17 cellular contexts compared by ENCODE assay signal in the genomic region with DNA sequence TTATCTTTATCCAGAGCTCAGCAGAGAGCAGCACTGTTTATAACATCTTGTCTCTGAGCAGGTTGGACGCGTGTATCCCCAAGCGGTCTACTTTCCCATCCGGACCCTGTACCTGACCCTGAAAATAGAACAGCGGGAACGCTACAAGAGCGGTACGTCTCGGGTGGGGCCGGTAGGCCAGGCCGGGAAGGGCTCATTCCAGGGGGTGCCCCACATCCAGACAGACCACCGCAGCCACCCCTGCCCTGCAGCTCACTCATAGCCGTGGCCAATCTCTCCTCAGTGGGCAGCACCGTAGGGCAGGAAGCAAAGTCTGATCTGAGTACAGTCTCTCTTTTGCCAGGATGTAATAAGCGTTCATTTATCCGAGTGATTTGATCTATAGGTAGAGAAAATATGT.
DNase-seq lines count a peak whose midpoint lies in the region; ATAC-seq and TF ChIP-seq lines count a peak whose summit lies in the region.
"Had no signal": no experiment of that assay in that cellular context is flagged by ENCODE, and none has a peak within 500 bp of the region (broad histone marks: within the 10 kb centered on the region; RNA-seq: fewer than 3 reads in every experiment).

No MANE protein-coding gene starts in this region.

- H3K4me3 ChIP-seq in sigmoid colon: no peak overlapping the region
- H3K4me3 ChIP-seq: A549 had no signal

- peaks cover 46% of the 10 kb centered on the region for H3K36me3 Mint-ChIP-seq in activated naive CD8-positive, alpha-beta T cell treated with anti-CD3 and anti-CD28 coated beads, Interleukin-2, amount 10 ng/mL, durations not matched to agents 7 days and 5 days
- peaks cover 59% of the 10 kb centered on the region for H3K36me3 Mint-ChIP-seq in activated naive CD8-positive, alpha-beta T cell treated with anti-CD3 and anti-CD28 coated beads for 36 hours
- H3K36me3 Mint-ChIP-seq in activated T-helper 17 cell treated with anti-CD3 and anti-CD28 coated beads, Interleukin-2, amount 50 U/mL, for 72 hours (ENCODE audit: low read depth): peaks cover 97% of the 10 kb centered on the region
- H3K36me3 Mint-ChIP-seq in endothelial cell (ENCODE audit: low read depth, unreplicated experiment) (peaks cover 58% of the 10 kb centered on the region), mesothelial cell of epicardium (peaks cover 54% of the 10 kb centered on the region)

- no peak for ATAC-seq in activated naive CD8-positive, alpha-beta T cell treated with anti-CD3 and anti-CD28 coated beads, Interleukin-2, amount 10 ng/mL, durations not matched to agents 7 days and 5 days (ENCODE audit: low read depth)
- no peak for ATAC-seq in activated T-helper 17 cell treated with anti-CD3 and anti-CD28 coated beads, Interleukin-2, amount 50 U/mL, for 72 hours (replicated peaks)
- ATAC-seq: A549; CD8-positive, alpha-beta T cell had no signal

- WGBS in sigmoid colon, 2 donors: 96 to 97% methylated on average over 16 of the region's 16 CpGs

- H3K4me1 ChIP-seq in sigmoid colon: no peaks in the 10 kb centered on the region
- H3K4me1 ChIP-seq: A549, BE2C had no signal

- peaks cover 38% of the 10 kb centered on the region for H3K4me1 Mint-ChIP-seq in activated naive CD8-positive, alpha-beta T cell treated with anti-CD3 and anti-CD28 coated beads, Interleukin-2, amount 10 ng/mL, durations not matched to agents 7 days and 5 days
- H3K4me1 Mint-ChIP-seq in activated naive CD8-positive, alpha-beta T cell treated with anti-CD3 and anti-CD28 coated beads for 36 hours: peaks cover 47% of the 10 kb centered on the region
- H3K4me1 Mint-ChIP-seq in activated T-helper 17 cell treated with anti-CD3 and anti-CD28 coated beads, Interleukin-2, amount 50 U/mL, for 72 hours: peaks cover 14% of the 10 kb centered on the region
- H3K4me1 Mint-ChIP-seq in endothelial cell (ENCODE audit: unreplicated experiment) (no peaks in the 10 kb centered on the region), mesothelial cell of epicardium (no peaks in the 10 kb centered on the region)
- H3K4me1 Mint-ChIP-seq: CD14-positive monocyte, H9 had no signal

- no peak overlapping the region for H3K4me3 Mint-ChIP-seq in activated naive CD8-positive, alpha-beta T cell treated with anti-CD3 and anti-CD28 coated beads, Interleukin-2, amount 10 ng/mL, durations not matched to agents 7 days and 5 days
- no peak overlapping the region for H3K4me3 Mint-ChIP-seq in activated naive CD8-positive, alpha-beta T cell treated with anti-CD3 and anti-CD28 coated beads for 36 hours
- no peak overlapping the region for H3K4me3 Mint-ChIP-seq in activated T-helper 17 cell treated with anti-CD3 and anti-CD28 coated beads, Interleukin-2, amount 50 U/mL, for 72 hours
- H3K4me3 Mint-ChIP-seq in endothelial cell (ENCODE audit: unreplicated experiment): peak overlapping the region; percentile 28
- no peak overlapping the region for H3K4me3 Mint-ChIP-seq in mesothelial cell of epicardium
- H3K4me3 Mint-ChIP-seq: CD14-positive monocyte; CD8-positive, alpha-beta T cell; H9 had no signal

- DNase-seq in activated naive CD8-positive, alpha-beta T cell treated with anti-CD3 and anti-CD28 coated beads, Interleukin-2, amount 10 ng/mL, durations not matched to agents 7 days and 5 days: no peak
- DNase-seq in activated naive CD8-positive, alpha-beta T cell treated with anti-CD3 and anti-CD28 coated beads for 36 hours: no peak
- DNase-seq in endothelial cell (ENCODE audit: low spot score) (no peak), sigmoid colon (peak; percentile 9), mesothelial cell of epicardium (ENCODE audit: low spot score in 2 of 2, unreplicated experiment in 2 of 2) (no peak), cortex of kidney (lab: John Stamatoyannopoulos, UW) (no peak), HT-29 (ENCODE audit: low spot score) (no peak)
- DNase-seq: BE2C; CD8-positive, alpha-beta T cell; COR-L47; DND-41; GF-D8; GOT3; H9 had no signal

- H3K9me3 ChIP-seq in sigmoid colon: no peaks in the 10 kb centered on the region
- H3K9me3 ChIP-seq: A549, BE2C had no signal

- H3K36me3 ChIP-seq in sigmoid colon: peaks cover 54 to 100% (median 67%) of the 10 kb centered on the region in 4 donors

- POLR2A ChIA-PET in activated naive CD8-positive, alpha-beta T cell treated with anti-CD3 and anti-CD28 coated beads, Interleukin-2, amount 10 ng/mL, durations not matched to agents 7 days and 5 days (lab: Charles Lee): no interaction called here

- TF ChIP-seq CTCF in endothelial cell (IDR thresholded peaks at IDR 0.05; ENCODE audit: unreplicated experiment) (no peak), sigmoid colon (IDR thresholded peaks at IDR 0.05) (no peak), mesothelial cell of epicardium (IDR thresholded peaks at IDR 0.05; ENCODE audit: unreplicated experiment) (no peak)

- no peaks in the 10 kb centered on the region for H3K27me3 ChIP-seq in sigmoid colon
- H3K27me3 ChIP-seq: BE2C had no signal

- intact Hi-C loops in sigmoid colon (cut with DNase I): no loop called here

- peak overlapping the region; percentile 52 for H3K27ac Mint-ChIP-seq in activated naive CD8-positive, alpha-beta T cell treated with anti-CD3 and anti-CD28 coated beads, Interleukin-2, amount 10 ng/mL, durations not matched to agents 7 days and 5 days
- no peak overlapping the region for H3K27ac Mint-ChIP-seq in activated naive CD8-positive, alpha-beta T cell treated with anti-CD3 and anti-CD28 coated beads for 36 hours
- H3K27ac Mint-ChIP-seq in activated T-helper 17 cell treated with anti-CD3 and anti-CD28 coated beads, Interleukin-2, amount 50 U/mL, for 72 hours: peak overlapping the region; percentile 62
- H3K27ac Mint-ChIP-seq in endothelial cell (ENCODE audit: unreplicated experiment): no peak overlapping the region
- H3K27ac Mint-ChIP-seq in mesothelial cell of epicardium: no peak overlapping the region

- TF ChIP-seq POLR2A in sigmoid colon (IDR thresholded peaks at IDR 0.05): no peak

- H3K9me3 Mint-ChIP-seq in activated naive CD8-positive, alpha-beta T cell treated with anti-CD3 and anti-CD28 coated beads, Interleukin-2, amount 10 ng/mL, durations not matched to agents 7 days and 5 days: no peaks in the 10 kb centered on the region
- no peaks in the 10 kb centered on the region for H3K9me3 Mint-ChIP-seq in activated naive CD8-positive, alpha-beta T cell treated with anti-CD3 and anti-CD28 coated beads for 36 hours
- no peaks in the 10 kb centered on the region for H3K9me3 Mint-ChIP-seq in activated T-helper 17 cell treated with anti-CD3 and anti-CD28 coated beads, Interleukin-2, amount 50 U/mL, for 72 hours
- H3K9me3 Mint-ChIP-seq in endothelial cell (ENCODE audit: unreplicated experiment) (no peaks in the 10 kb centered on the region), mesothelial cell of epicardium (peaks cover 2% of the 10 kb centered on the region)
- H3K9me3 Mint-ChIP-seq: CD14-positive monocyte; CD8-positive, alpha-beta T cell; H9 had no signal

- H3K27ac ChIP-seq in sigmoid colon: no peak overlapping the region
- H3K27ac ChIP-seq: A549 had no signal

- no peak for TF ChIP-seq EP300 in sigmoid colon (IDR thresholded peaks at IDR 0.05)

- H3K27me3 Mint-ChIP-seq in activated naive CD8-positive, alpha-beta T cell treated with anti-CD3 and anti-CD28 coated beads, Interleukin-2, amount 10 ng/mL, durations not matched to agents 7 days and 5 days: no peaks in the 10 kb centered on the region
- no peaks in the 10 kb centered on the region for H3K27me3 Mint-ChIP-seq in activated naive CD8-positive, alpha-beta T cell treated with anti-CD3 and anti-CD28 coated beads for 36 hours
- H3K27me3 Mint-ChIP-seq in activated T-helper 17 cell treated with anti-CD3 and anti-CD28 coated beads, Interleukin-2, amount 50 U/mL, for 72 hours: no peaks in the 10 kb centered on the region
- peaks cover 4% of the 10 kb centered on the region for H3K27me3 Mint-ChIP-seq in endothelial cell (ENCODE audit: unreplicated experiment)
- H3K27me3 Mint-ChIP-seq in mesothelial cell of epicardium (ENCODE audit: low read depth): no peaks in the 10 kb centered on the region

Comparison
In these comparisons a context has a peak if more than half of its experiments do, and no peak if none do; other contexts are left out.
1. H3K27ac Mint-ChIP-seq: peak in activated naive CD8-positive, alpha-beta T cell treated with anti-CD3 and anti-CD28 coated beads, Interleukin-2, amount 10 ng/mL, durations not matched to agents 7 days and 5 days (single experiment) and activated T-helper 17 cell treated with anti-CD3 and anti-CD28 coated beads, Interleukin-2, amount 50 U/mL, for 72 hours (single experiment); none in activated naive CD8-positive, alpha-beta T cell treated with anti-CD3 and anti-CD28 coated beads for 36 hours (single experiment), endothelial cell (single experiment) and mesothelial cell of epicardium (single experiment).